Comparison of ENCODE assay signal across 8 cellular contexts in genomic region chrX:53088136-53088974, GRCh38. TPM values are rescaled to one million over a fixed set of nuclear protein-coding genes. Genes with fewer than 3 reads are reported as not detected.
A peak's percentile ranks its signal among the peaks of the same experiment; 100 is the strongest.
DNase-seq lines count a peak whose midpoint lies in the region; FAIRE-seq and TF ChIP-seq lines count a peak whose summit lies in the region.

No MANE protein-coding gene starts in this region.

- no peak for FAIRE-seq in endothelial cell of umbilical vein (lab: Jason Lieb, UNC)

- no peaks in the 10 kb centered on the region for H4K20me1 ChIP-seq in endothelial cell of umbilical vein (replicated peaks; ENCODE audit: control insufficient read depth, extremely low read depth, insufficient read depth, low read length)

- POLR2A ChIA-PET in endothelial cell of umbilical vein (lab: Charles Lee) = no interaction called here

- intact Hi-C loops in endothelial cell of umbilical vein (cut with micrococcal nuclease) = no loop called here

- CTCF ChIA-PET in endothelial cell of umbilical vein (lab: Charles Lee) = interaction anchor here (1.0 kb wide), 1 partner anchor 16 kb away, joined by 5 read pairs; no protein-coding TSS in a partner anchor

- peak; percentile 38 for TF ChIP-seq POLR2A in endothelial cell of umbilical vein (IDR thresholded peaks at IDR 0.05; ENCODE audit: low read depth, low read length)

- DNase-seq in ACHN (peak; percentile 62), GM20000 (ENCODE audit: low spot score) (peak; percentile 69), NCI-H2196 (lab: John Stamatoyannopoulos, UW; ENCODE audit: unreplicated experiment) (peak; percentile 88), activated T-cell treated with anti-CD3 and anti-CD28 coated beads for 4 hours (peak; percentile 70), endothelial cell of umbilical vein (ENCODE audit: low read depth, low spot score) (peak; percentile 84), middle frontal gyrus (ENCODE audit: extremely low spot score, low spot score) (peak; percentile 59), mesenteric fat pad (ENCODE audit: low spot score) (no peak)
- peak; percentile 67 to 72 for DNase-seq in stimulated activated CD8-positive, alpha-beta memory T cell treated with anti-CD3 and anti-CD28 coated beads, Interleukin-15, amount 100 ng/mL, for 4 hours (ENCODE audit: low read depth in 2 of 2)

- H3K4me1 ChIP-seq in endothelial cell of umbilical vein (ENCODE audit: control insufficient read depth, extremely low read depth, insufficient read depth, low read length) = peaks cover 5% of the 10 kb centered on the region

- peak overlapping the region; percentile 93 for H3K4me2 ChIP-seq in endothelial cell of umbilical vein (ENCODE audit: insufficient read depth, low read length)

- H3K36me3 ChIP-seq in endothelial cell of umbilical vein (ENCODE audit: control insufficient read depth in 2 of 2, extremely low read depth in 1 of 2, insufficient read depth in 2 of 2, low read length in 2 of 2) = peaks cover 0 to 13% of the 10 kb centered on the region in 2 experiments

- peak overlapping the region; percentile 75 for H3K27ac ChIP-seq in endothelial cell of umbilical vein (ENCODE audit: insufficient read depth, low read depth, low read length)

- H3K9ac ChIP-seq in endothelial cell of umbilical vein (replicated peaks; ENCODE audit: extremely low read depth, insufficient read depth, low read length) = peak overlapping the region; percentile 87

- H3K79me2 ChIP-seq in endothelial cell of umbilical vein (ENCODE audit: control insufficient read depth, insufficient read depth, low read length) = peaks cover 5% of the 10 kb centered on the region

- TF ChIP-seq CTCF in GM20000 (IDR thresholded peaks at IDR 0.05; ENCODE audit: extremely low read depth, missing control alignments) (no peak), endothelial cell of umbilical vein (IDR thresholded peaks at IDR 0.05; ENCODE audit: extremely low read depth in 1 of 2, insufficient read depth in 1 of 2, low read depth in 1 of 2, low read length in 2 of 2) (no peak)

- H3K9me3 ChIP-seq in endothelial cell of umbilical vein (replicated peaks; ENCODE audit: control insufficient read depth, insufficient read depth, low read length) = no peaks in the 10 kb centered on the region

- H3K27me3 ChIP-seq in endothelial cell of umbilical vein (ENCODE audit: control insufficient read depth in 2 of 2, insufficient read depth in 2 of 2, low read length in 2 of 2) = no peaks in the 10 kb centered on the region

- peak overlapping the region; percentile 54 for H2AFZ ChIP-seq in endothelial cell of umbilical vein (ENCODE audit: low read depth, low read length)

- BruUV-seq in endothelial cell of umbilical vein (replicated peaks; lab: Mats Ljungman, UMichigan) = no TSS peak

- dilution Hi-C loops in endothelial cell of umbilical vein (cut with MboI; ENCODE audit: extremely low pct_ligation_motif_present, low sequenced_read_pairs) = no loop called here

- H3K4me3 ChIP-seq in endothelial cell of umbilical vein (replicated peaks in 1 of 3; ENCODE audit: insufficient read depth in 1 of 3, low read depth in 1 of 3, low read length in 3 of 3) = peak overlapping the region; percentile 33 to 79 (median 37)

- in situ Hi-C loops in ACHN (cut with HindIII; ENCODE audit: low pct_ligation_motif_present, low pct_unique_long_range_greater_than_20kb, low sequenced_read_pairs) = no loop called here

- no peaks in the 10 kb centered on the region for H3K9me1 ChIP-seq in endothelial cell of umbilical vein (replicated peaks; ENCODE audit: control insufficient read depth, extremely low read depth, insufficient read depth, low read length)

TF ChIP-seq in endothelial cell of umbilical vein, 7 proteins besides CTCF, POLR2A, EP300 and RAD21:
- TF ChIP-seq GATA2 (IDR thresholded peaks at IDR 0.05; ENCODE audit: insufficient read depth, insufficient read length, low read depth, low read length) (no peak), MAX (IDR thresholded peaks at IDR 0.05; ENCODE audit: insufficient read depth, insufficient read length) (no peak), JUN (IDR thresholded peaks at IDR 0.05; ENCODE audit: borderline replicate concordance, insufficient read depth, insufficient read length, low read depth) (no peak), MYC (IDR thresholded peaks at IDR 0.05; ENCODE audit: low read depth, low read length) (no peak), EZH2 (IDR thresholded peaks at IDR 0.05; ENCODE audit: borderline replicate concordance, low read depth, low read length, severe bottlenecking) (no peak), POLR2AphosphoS5 (IDR thresholded peaks at IDR 0.05; ENCODE audit: insufficient read depth, low read depth, low read length) (no peak)

RNA-seq across cellular contexts. Expression of gene KANTR, which starts 5.6 kb away (rescaled TPM):
- total RNA-seq in endothelial cell of umbilical vein (8.6 and 9.8 TPM in 2 replicates), mesenteric fat pad (10.2 TPM)
- polyA plus RNA-seq in endothelial cell of umbilical vein = 2.8 and 3.1 TPM in 2 replicates
- polyA plus RNA-seq in endothelial cell of umbilical vein (2011; cell fraction: cytosol; rRNA removed) = 2.0 and 2.2 TPM in 2 replicates
- 21.0 and 22.2 TPM in 2 replicates for polyA plus RNA-seq in endothelial cell of umbilical vein (2011; cell fraction: nucleus; rRNA removed)
- polyA plus RNA-seq in endothelial cell of umbilical vein (2012) = 2.6 and 3.2 TPM in 2 replicates
- 32.9 and 41.3 TPM in 2 replicates for polyA minus RNA-seq in endothelial cell of umbilical vein
- 9.6 TPM for polyA minus RNA-seq in endothelial cell of umbilical vein (2011; cell fraction: cytosol; rRNA and poly(A)+ RNA removed)
- polyA minus RNA-seq in endothelial cell of umbilical vein (2011; cell fraction: nucleus; rRNA and poly(A)+ RNA removed) = 35.3 and 39.4 TPM in 2 replicates

RNA-seq across cellular contexts. Expression of gene TSPYL2, which starts 6.2 kb away (rescaled TPM):
- total RNA-seq in endothelial cell of umbilical vein (15.9 and 17.3 TPM in 2 replicates), mesenteric fat pad (33.8 TPM)
- 17.8 and 18.9 TPM in 2 replicates for polyA plus RNA-seq in endothelial cell of umbilical vein
- polyA plus RNA-seq in endothelial cell of umbilical vein (2011; cell fraction: cytosol; rRNA removed) = 10.6 and 11.6 TPM in 2 replicates
- polyA plus RNA-seq in endothelial cell of umbilical vein (2011; cell fraction: nucleus; rRNA removed) = 193 and 196 TPM in 2 replicates
- 28.7 and 34.8 TPM in 2 replicates for polyA plus RNA-seq in endothelial cell of umbilical vein (2012)
- polyA minus RNA-seq in endothelial cell of umbilical vein = 11.1 and 12.1 TPM in 2 replicates
- 9.8 TPM for polyA minus RNA-seq in endothelial cell of umbilical vein (2011; cell fraction: cytosol; rRNA and poly(A)+ RNA removed)
- polyA minus RNA-seq in endothelial cell of umbilical vein (2011; cell fraction: nucleus; rRNA and poly(A)+ RNA removed) = 19.3 and 20.2 TPM in 2 replicates

RNA-seq across cellular contexts. Expression of gene GPR173, which starts 39.8 kb away (rescaled TPM):
- total RNA-seq in endothelial cell of umbilical vein = 8.3 and 11.3 TPM in 2 replicates
- polyA plus RNA-seq in endothelial cell of umbilical vein = 9.2 and 12.7 TPM in 2 replicates
- 3.3 and 4.3 TPM in 2 replicates for polyA plus RNA-seq in endothelial cell of umbilical vein (2011; cell fraction: cytosol; rRNA removed)
- 40.1 and 47.3 TPM in 2 replicates for polyA plus RNA-seq in endothelial cell of umbilical vein (2011; cell fraction: nucleus; rRNA removed)
- polyA plus RNA-seq in endothelial cell of umbilical vein (2012) = 6.0 and 6.7 TPM in 2 replicates
- 8.8 and 10.2 TPM in 2 replicates for polyA minus RNA-seq in endothelial cell of umbilical vein
- polyA minus RNA-seq in endothelial cell of umbilical vein (2011; cell fraction: cytosol; rRNA and poly(A)+ RNA removed) = 0.41 TPM
- 10.3 and 11.0 TPM in 2 replicates for polyA minus RNA-seq in endothelial cell of umbilical vein (2011; cell fraction: nucleus; rRNA and poly(A)+ RNA removed)
- 1.9 TPM for total RNA-seq in mesenteric fat pad
